8 cellular contexts compared by ENCODE assay signal in the genomic region with DNA sequence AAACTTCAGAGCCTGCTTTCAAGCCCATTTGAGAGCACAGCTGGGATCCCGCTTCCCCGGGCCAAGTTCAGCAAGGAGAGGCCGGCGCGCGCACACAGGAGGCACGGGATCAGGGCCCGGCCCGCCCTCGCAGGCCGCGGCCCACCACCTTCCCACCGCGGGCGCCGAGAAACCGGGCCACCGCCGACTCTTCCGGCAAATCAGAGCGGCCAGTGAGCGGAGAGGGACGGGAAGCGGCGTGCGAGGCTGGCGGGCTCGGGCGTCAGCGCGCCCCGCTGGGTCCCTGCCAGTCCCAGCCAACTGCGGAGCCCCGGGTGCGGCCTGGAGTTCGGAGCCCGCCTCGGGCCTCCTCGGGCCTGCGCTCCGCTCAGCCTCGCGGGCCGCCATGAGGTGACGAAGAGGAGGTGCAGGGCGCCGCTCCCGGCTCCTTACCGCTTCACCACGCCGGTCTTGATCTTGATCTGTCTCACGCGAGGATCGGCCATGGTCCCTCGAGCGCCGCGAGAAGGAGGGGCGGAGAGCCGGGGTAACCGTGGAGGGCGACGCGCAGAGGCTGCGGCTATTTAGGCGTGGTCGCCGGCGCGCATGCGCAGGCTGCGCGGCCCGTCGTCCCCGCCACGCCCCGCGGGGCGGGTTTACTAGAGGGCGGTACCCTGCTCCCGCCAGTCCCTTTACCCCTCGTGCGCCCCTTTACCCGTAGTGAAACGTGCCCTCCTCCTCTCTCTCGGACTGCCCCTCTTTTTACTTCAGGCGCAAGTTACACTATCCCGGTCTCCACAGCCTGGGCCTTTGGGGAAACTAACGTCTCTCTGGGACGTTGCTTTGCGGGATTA. TPM values are rescaled to one million over a fixed set of nuclear protein-coding genes. Genes with fewer than 3 reads are reported as not detected.
DNase-seq lines count a peak whose midpoint lies in the region; ATAC-seq and TF ChIP-seq lines count a peak whose summit lies in the region.

A gene with protein sequence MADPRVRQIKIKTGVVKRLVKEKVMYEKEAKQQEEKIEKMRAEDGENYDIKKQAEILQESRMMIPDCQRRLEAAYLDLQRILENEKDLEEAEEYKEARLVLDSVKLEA (minus strand): TSS at position 567 of the 833 bp plus-strand sequence. CDS start 82 bp downstream, at position 485.

- no peaks in the 10 kb centered on the region for H3K27me3 Mint-ChIP-seq in T-cell

- peak within 1 kb of the TSS; percentile 97 to 98 for H3K27ac Mint-ChIP-seq in T-cell

- intact Hi-C loops in heart left ventricle (cut with DNase I) (loop anchor here in 3 of 10 donors (2.0 to 10.0 kb wide), 3 partner anchors 77 to 131 kb away; no protein-coding TSS in a partner anchor), posterior vena cava (cut with DNase I) (no loop called here)

- H3K9me3 ChIP-seq in heart left ventricle = no peaks in the 10 kb centered on the region
- H3K9me3 ChIP-seq in upper lobe of left lung = no peaks in the 10 kb centered on the region

- peak in 1 of 4 donors; percentile 16 for TF ChIP-seq EP300 in upper lobe of left lung (IDR thresholded peaks at IDR 0.05)

- H3K9me3 Mint-ChIP-seq in T-cell = no peaks in the 10 kb centered on the region

- H3K27me3 ChIP-seq in heart left ventricle (no peaks in the 10 kb centered on the region), upper lobe of left lung (no peaks in the 10 kb centered on the region)

- peaks cover 0 to 51% (median 39%) of the 10 kb centered on the region in 12 donors for H3K4me1 ChIP-seq in heart left ventricle
- H3K4me1 ChIP-seq in upper lobe of left lung = peaks cover 21 to 47% (median 28%) of the 10 kb centered on the region in 4 donors

- H3K4me1 Mint-ChIP-seq in T-cell = peaks cover 36 to 51% (median 45%) of the 10 kb centered on the region in 3 donors

- TF ChIP-seq CTCF in GM13976 (IDR thresholded peaks at IDR 0.05; ENCODE audit: borderline replicate concordance, control extremely low read depth, extremely low read depth, insufficient read depth, missing control alignments) (no peak), heart left ventricle (IDR thresholded peaks at IDR 0.05) (peak in 6 of 12 donors; percentile 10 to 48 (median 34)), upper lobe of left lung (IDR thresholded peaks at IDR 0.05) (peak in 5 of 6 experiments; percentile 5 to 76 (median 45))

- H3K36me3 ChIP-seq in heart left ventricle (peaks cover 0 to 18% (median 0%) of the 10 kb centered on the region in 9 donors), upper lobe of left lung (peaks cover 0 to 5% (median 0%) of the 10 kb centered on the region in 4 donors)

- TF ChIP-seq POLR2A in heart left ventricle (IDR thresholded peaks at IDR 0.05) (peak in 1 of 2 donors; percentile 81), upper lobe of left lung (IDR thresholded peaks at IDR 0.05) (peak; percentile 46 to 96 (median 90))

- peaks cover 18% of the 10 kb centered on the region for H3K36me3 Mint-ChIP-seq in T-cell

- 0 to 1% (median 0%) methylated on average over 58 to 92 of the region's 92 CpGs for WGBS in adipose tissue, 3 donors
- WGBS in heart left ventricle, 4 donors = 0 to 2% (median 1%) methylated on average over 14 to 92 of the region's 92 CpGs
- WGBS in upper lobe of left lung, 2 donors = 0% methylated on average over 11 to 26 of the region's 92 CpGs

- POLR2A ChIA-PET in T-cell (lab: Charles Lee) = interaction anchor here in 1 of 2 donors (0.6 to 1.5 kb wide), 2 partner anchors 9 to 11 kb away, joined by 3 to 4 read pairs; no protein-coding TSS in a partner anchor

- DNase-seq in GM13976 (ENCODE audit: low spot score) (peak; percentile 89), NCI-H1436 treated with DMSO at 0.1 percent for 48 hours (lab: John Stamatoyannopoulos, UW) (peak; percentile 70), T-cell (peak; percentile 83 to 94 (median 89)), heart left ventricle (peak; percentile 88 to 94 (median 92)), posterior vena cava (ENCODE audit: low spot score) (peak; percentile 96), upper lobe of left lung (peak; percentile 88 to 98)

- peak within 1 kb of the TSS; percentile 95 for H3K27ac ChIP-seq in adipose tissue (ENCODE audit: low read depth, low read length)
- peak within 1 kb of the TSS; percentile 87 to 98 (median 93) for H3K27ac ChIP-seq in heart left ventricle
- H3K27ac ChIP-seq in upper lobe of left lung = peak within 1 kb of the TSS; percentile 93 to 99 (median 96)

- peak; percentile 88 for ATAC-seq in HG02852 (IDR thresholded peaks at IDR 0.05; ENCODE audit: unreplicated experiment)
- ATAC-seq in T-cell (replicated peaks in 1 of 4) = peak; percentile 85 to 88 (median 86)
- peak; percentile 95 to 99 (median 98) for ATAC-seq in heart left ventricle
- ATAC-seq in upper lobe of left lung (ENCODE audit: low FRiP score in 2 of 2) = peak; percentile 97 to 98

- in situ Hi-C loops in GM13976 (cut with MboI; ENCODE audit: low sequenced_read_pairs, unreplicated experiment) = no loop called here

- H3K4me3 ChIP-seq in heart left ventricle (peak within 1 kb of the TSS; percentile 63 to 96 (median 82)), upper lobe of left lung (peak within 1 kb of the TSS; percentile 38 to 83 (median 66))

- CTCF ChIA-PET in T-cell (lab: Charles Lee) = no interaction called here

- H3K4me3 Mint-ChIP-seq in T-cell = peak within 1 kb of the TSS; percentile 86 to 94 (median 92)

RNA-seq across cellular contexts. Expression of the gene that starts here (rescaled TPM):
- total RNA-seq in T-cell (100 to 1,000 TPM in 1 of 5 donors, 10 to 100 TPM in 4; 81.5 to 114 (median 93.4) TPM), heart left ventricle (100 to 1,000 TPM; 108 to 161 (median 132) TPM), posterior vena cava (100 to 1,000 TPM; 111 to 133 TPM), upper lobe of left lung (100 to 1,000 TPM in 5 of 6 donors, 10 to 100 TPM in 1; 69.2 to 163 (median 124) TPM)
- polyA plus RNA-seq in adipose tissue (100 to 1,000 TPM in 2 of 3 donors, 10 to 100 TPM in 1; 97.0 to 270 (median 197) TPM), heart left ventricle (100 to 1,000 TPM; 125 to 171 TPM)

Comparison
In these comparisons a context has a peak if more than half of its experiments do, and no peak if none do; other contexts are left out.
1. Peak in every context shown above with its lines: DNase-seq, ATAC-seq, H3K4me3 ChIP-seq and H3K27ac ChIP-seq.